22 cellular contexts compared by ENCODE assay signal in the genomic region with DNA sequence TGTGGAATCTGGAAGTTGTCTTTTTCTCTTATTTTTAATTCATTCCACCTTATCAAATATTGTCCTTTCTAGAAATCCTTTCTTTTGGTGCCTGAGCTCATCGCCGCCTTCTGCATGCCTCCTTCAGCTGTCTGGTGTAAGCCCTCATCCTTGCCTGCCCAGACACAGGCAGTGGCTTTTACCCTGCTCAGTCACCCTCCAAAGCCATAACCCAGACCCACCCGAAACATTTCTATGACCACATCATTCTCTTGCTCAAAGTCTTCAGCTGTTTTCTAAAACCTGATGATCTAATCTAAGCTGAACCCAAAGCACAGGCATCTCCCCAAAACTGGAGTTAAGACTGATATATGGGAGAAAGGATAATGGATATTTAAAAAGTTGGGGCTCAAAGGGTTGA.
A peak's percentile ranks its signal among the peaks of the same experiment; 100 is the strongest.
DNase-seq lines count a peak whose midpoint lies in the region; ATAC-seq and TF ChIP-seq lines count a peak whose summit lies in the region.
"Had no signal": no experiment of that assay in that cellular context is flagged by ENCODE, and none has a peak within 500 bp of the region (broad histone marks: within the 10 kb centered on the region; RNA-seq: fewer than 3 reads in every experiment).

No MANE protein-coding gene starts in this region.

- H3K4me3 ChIP-seq in heart left ventricle (no peak overlapping the region), right atrium auricular region (no peak overlapping the region)
- H3K4me3 ChIP-seq: K562 had no signal

- no peak overlapping the region for H3K4me3 Mint-ChIP-seq in nephron
- H3K4me3 Mint-ChIP-seq in endothelial cell (ENCODE audit: unreplicated experiment), result no peak overlapping the region
- H3K4me3 Mint-ChIP-seq: B cell; CD8-positive, alpha-beta T cell had no signal

- H3K36me3 ChIP-seq in heart left ventricle (no peaks in the 10 kb centered on the region), right atrium auricular region (no peaks in the 10 kb centered on the region)

- peaks cover 3% of the 10 kb centered on the region for H3K27me3 Mint-ChIP-seq in nephron (ENCODE audit: low read depth)
- no peaks in the 10 kb centered on the region for H3K27me3 Mint-ChIP-seq in endothelial cell (ENCODE audit: unreplicated experiment)
- H3K27me3 Mint-ChIP-seq: B cell had no signal

- ATAC-seq in heart left ventricle (peak in 1 of 4 donors; percentile 25), Right ventricle myocardium inferior (no peak), HG03442 (IDR thresholded peaks at IDR 0.05; ENCODE audit: unreplicated experiment) (no peak)
- ATAC-seq: CD8-positive, alpha-beta T cell; K562; PC-3 had no signal

- no peak for TF ChIP-seq POLR2A in heart left ventricle (IDR thresholded peaks at IDR 0.05)

- H3K27ac ChIP-seq in heart left ventricle, result peak overlapping the region in 10 of 12 donors; percentile 39 to 87 (median 76)
- H3K27ac ChIP-seq in right atrium auricular region, result peak overlapping the region; percentile 77 to 90
- H3K27ac ChIP-seq: 22Rv1, C4-2B had no signal

- peaks cover 0 to 34% (median 7%) of the 10 kb centered on the region in 12 donors for H3K4me1 ChIP-seq in heart left ventricle
- peaks cover 0 to 29% of the 10 kb centered on the region in 2 donors for H3K4me1 ChIP-seq in right atrium auricular region

- H3K27ac Mint-ChIP-seq in nephron, result peak overlapping the region in 2 of 3 experiments; percentile 7 to 10
- H3K27ac Mint-ChIP-seq in endothelial cell (ENCODE audit: unreplicated experiment), result no peak overlapping the region
- H3K27ac Mint-ChIP-seq: B cell; CD8-positive, alpha-beta T cell had no signal

- DNase-seq in heart left ventricle (no peak), Right ventricle myocardium inferior (ENCODE audit: missing footprints) (no peak), right atrium auricular region (ENCODE audit: low spot score) (no peak), HuH-7 (ENCODE audit: low spot score) (no peak), endothelial cell (ENCODE audit: low spot score) (no peak)
- DNase-seq: Caco-2; CD8-positive, alpha-beta T cell; Kasumi-1; MV-4-11; NCI-H1105 treated with DMSO at 0.1 percent for 48 hours; NCI-H146; NCI-H1930; NCI-H2107; NCI-H524; NCI-H748 treated with DMSO at 0.1 percent for 48 hours; PC-3 had no signal

- no peaks in the 10 kb centered on the region for H3K4me1 Mint-ChIP-seq in nephron
- H3K4me1 Mint-ChIP-seq in endothelial cell (ENCODE audit: unreplicated experiment), result no peaks in the 10 kb centered on the region
- H3K4me1 Mint-ChIP-seq: B cell had no signal

- no peaks in the 10 kb centered on the region for H3K36me3 Mint-ChIP-seq in nephron (ENCODE audit: low read depth)
- no peaks in the 10 kb centered on the region for H3K36me3 Mint-ChIP-seq in endothelial cell (ENCODE audit: low read depth, unreplicated experiment)
- H3K36me3 Mint-ChIP-seq: CD8-positive, alpha-beta T cell had no signal

- H3K9me3 ChIP-seq in heart left ventricle (peaks cover 0 to 6% (median 0%) of the 10 kb centered on the region in 12 donors), right atrium auricular region (no peaks in the 10 kb centered on the region)
- H3K9me3 ChIP-seq: Caco-2 had no signal

- H3K27me3 ChIP-seq in heart left ventricle (no peaks in the 10 kb centered on the region), right atrium auricular region (no peaks in the 10 kb centered on the region)

- 85 to 91% (median 88%) methylated on average over 3 of the region's 3 CpGs for WGBS in heart left ventricle, 4 donors

- TF ChIP-seq CTCF in heart left ventricle (IDR thresholded peaks at IDR 0.05) (no peak), right atrium auricular region (IDR thresholded peaks at IDR 0.05) (no peak), nephron (IDR thresholded peaks at IDR 0.05; ENCODE audit: unreplicated experiment in 3 of 3) (no peak), endothelial cell (IDR thresholded peaks at IDR 0.05; ENCODE audit: unreplicated experiment) (no peak)

- intact Hi-C loops in heart left ventricle (cut with DNase I) (loop anchor here in 3 of 10 donors (1.0 to 10.0 kb wide), 2 partner anchors 70 to 752 kb away; partner anchors contain the start of gene FGF9 (in 2 of the 3)), Right ventricle myocardium inferior (cut with DNase I) (no loop called here)

- no peaks in the 10 kb centered on the region for H3K9me3 Mint-ChIP-seq in nephron
- no peaks in the 10 kb centered on the region for H3K9me3 Mint-ChIP-seq in endothelial cell (ENCODE audit: unreplicated experiment)
